ENCODE assay signal across 15 cellular contexts in the genomic region with DNA sequence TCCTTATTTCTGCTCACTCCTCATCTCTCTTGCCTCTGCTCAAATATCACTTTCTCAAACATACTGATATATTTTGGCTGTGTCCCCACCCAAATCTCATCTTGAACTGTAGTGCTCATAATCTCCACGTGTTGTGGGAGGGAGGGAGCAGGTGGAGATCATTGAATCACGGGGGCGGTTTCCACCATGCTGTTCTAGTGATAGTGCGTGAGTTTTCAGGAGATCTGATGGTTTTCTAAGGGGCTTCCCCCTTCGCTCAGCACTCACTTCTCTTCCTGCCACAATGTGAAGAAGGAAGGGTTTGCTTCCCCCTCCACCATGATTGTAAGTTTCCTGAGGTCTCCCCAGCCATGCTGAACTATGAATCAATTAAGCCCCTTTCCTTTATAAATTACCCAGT. TPM values are rescaled to one million over a fixed set of nuclear protein-coding genes. Genes with fewer than 3 reads are reported as not detected.
A peak's percentile ranks its signal among the peaks of the same experiment; 100 is the strongest.
DNase-seq lines count a peak whose midpoint lies in the region; ATAC-seq and TF ChIP-seq lines count a peak whose summit lies in the region.
"Had no signal": no experiment of that assay in that cellular context is flagged by ENCODE, and none has a peak within 500 bp of the region (broad histone marks: within the 10 kb centered on the region; RNA-seq: fewer than 3 reads in every experiment).

No MANE protein-coding gene starts in this region.

- peaks cover 32% of the 10 kb centered on the region for H3K36me3 ChIP-seq in CD4-positive, CD25-positive, alpha-beta regulatory T cell (ENCODE audit: control insufficient read depth, insufficient read depth, low read length)
- peaks cover 5% of the 10 kb centered on the region; the same call in 1 of the 2 replicates for H3K36me3 ChIP-seq in Loucy (ENCODE audit: insufficient read depth, low read length)
- H3K36me3 ChIP-seq in uterus: no peaks in the 10 kb centered on the region
- H3K36me3 ChIP-seq in hepatocyte (replicated peaks; ENCODE audit: insufficient read depth, low read depth): no peaks in the 10 kb centered on the region
- H3K36me3 ChIP-seq: ovary had no signal

- no peaks in the 10 kb centered on the region for H3K27me3 ChIP-seq in CD4-positive, CD25-positive, alpha-beta regulatory T cell (ENCODE audit: control insufficient read depth, insufficient read depth, low read length)
- H3K27me3 ChIP-seq in Loucy (ENCODE audit: insufficient read depth, low read length, poor library complexity, severe bottlenecking) (no peaks in the 10 kb centered on the region), uterus (no peaks in the 10 kb centered on the region), hepatocyte (no peaks in the 10 kb centered on the region)
- H3K27me3 ChIP-seq: ovary, spleen had no signal

- no peaks in the 10 kb centered on the region for H3K9me3 ChIP-seq in CD4-positive, CD25-positive, alpha-beta regulatory T cell (ENCODE audit: control insufficient read depth in 2 of 2, low read length in 2 of 2)
- H3K9me3 ChIP-seq in Loucy (ENCODE audit: insufficient read depth, low read depth, low read length) (no peaks in the 10 kb centered on the region), uterus (no peaks in the 10 kb centered on the region), hepatocyte (ENCODE audit: low read depth) (no peaks in the 10 kb centered on the region)
- H3K9me3 ChIP-seq: ovary, spleen had no signal

- TF ChIP-seq CTCF in Loucy (conservative IDR thresholded peaks at IDR 0.05; ENCODE audit: low read length) (no peak), progenitor cell of endocrine pancreas (IDR thresholded peaks at IDR 0.05; ENCODE audit: unreplicated experiment) (no peak), uterus (IDR thresholded peaks at IDR 0.05) (no peak), hepatocyte (IDR thresholded peaks at IDR 0.05; ENCODE audit: poor library complexity) (no peak)

- H2AFZ ChIP-seq in Loucy (ENCODE audit: low read length): no peak overlapping the region
- no peak overlapping the region for H2AFZ ChIP-seq in hepatocyte

- H3K79me2 ChIP-seq in Loucy (ENCODE audit: insufficient read depth, low read length) (no peaks in the 10 kb centered on the region), hepatocyte (no peaks in the 10 kb centered on the region)

- no peaks in the 10 kb centered on the region for H3K9me2 ChIP-seq in Loucy (replicated peaks; ENCODE audit: low read depth, low read length)
- no peaks in the 10 kb centered on the region for H3K9me2 ChIP-seq in hepatocyte (replicated peaks; ENCODE audit: insufficient read depth)

- H3K4me1 Mint-ChIP-seq in CD4-positive, CD25-positive, alpha-beta regulatory T cell: peaks cover 15 to 47% (median 33%) of the 10 kb centered on the region in 4 donors
- H3K4me1 Mint-ChIP-seq in activated T-helper 17 cell treated with anti-CD3 and anti-CD28 coated beads, Interleukin-2, amount 50 U/mL, for 72 hours: peaks cover 36% of the 10 kb centered on the region
- H3K4me1 Mint-ChIP-seq in progenitor cell of endocrine pancreas (ENCODE audit: low read depth): no peaks in the 10 kb centered on the region
- H3K4me1 Mint-ChIP-seq: H9 had no signal

- 87% methylated on average over 5 of the region's 5 CpGs for WGBS in hepatocyte (ENCODE audit: low lambda C conversion rate, missing lambda C conversion rate)

- no peak overlapping the region for H3K27ac ChIP-seq in CD4-positive, CD25-positive, alpha-beta regulatory T cell (ENCODE audit: insufficient read depth, low read length, poor library complexity, severe bottlenecking)
- H3K27ac ChIP-seq in uterus (no peak overlapping the region), hepatocyte (no peak overlapping the region)
- H3K27ac ChIP-seq: coronary artery, ovary had no signal

- no peaks in the 10 kb centered on the region for H3K9me3 Mint-ChIP-seq in CD4-positive, CD25-positive, alpha-beta regulatory T cell
- no peaks in the 10 kb centered on the region for H3K9me3 Mint-ChIP-seq in activated T-helper 17 cell treated with anti-CD3 and anti-CD28 coated beads, Interleukin-2, amount 50 U/mL, for 72 hours
- no peaks in the 10 kb centered on the region for H3K9me3 Mint-ChIP-seq in progenitor cell of endocrine pancreas (ENCODE audit: low read depth)
- H3K9me3 Mint-ChIP-seq: H9 had no signal

- H3K4me3 Mint-ChIP-seq in CD4-positive, CD25-positive, alpha-beta regulatory T cell: no peak overlapping the region
- H3K4me3 Mint-ChIP-seq in activated T-helper 17 cell treated with anti-CD3 and anti-CD28 coated beads, Interleukin-2, amount 50 U/mL, for 72 hours: peak overlapping the region; percentile 55
- no peak overlapping the region for H3K4me3 Mint-ChIP-seq in progenitor cell of endocrine pancreas (ENCODE audit: low read depth)
- H3K4me3 Mint-ChIP-seq: H9 had no signal

- ATAC-seq in CD4-positive, CD25-positive, alpha-beta regulatory T cell (ENCODE audit: low read depth in 2 of 2): no peak
- ATAC-seq in activated T-helper 17 cell treated with anti-CD3 and anti-CD28 coated beads, Interleukin-2, amount 50 U/mL, for 72 hours (replicated peaks): peak; percentile 72

- H3K4me2 ChIP-seq in Loucy (ENCODE audit: low read depth, low read length, poor library complexity, severe bottlenecking): peak overlapping the region; percentile 61
- H3K4me2 ChIP-seq in hepatocyte: no peak overlapping the region

- peak overlapping the region; percentile 65 to 91 (median 72) for H3K27ac Mint-ChIP-seq in CD4-positive, CD25-positive, alpha-beta regulatory T cell
- peak overlapping the region; percentile 87 for H3K27ac Mint-ChIP-seq in activated T-helper 17 cell treated with anti-CD3 and anti-CD28 coated beads, Interleukin-2, amount 50 U/mL, for 72 hours
- H3K27ac Mint-ChIP-seq in progenitor cell of endocrine pancreas: peak overlapping the region; percentile 34

- TF ChIP-seq POLR2A in uterus (IDR thresholded peaks at IDR 0.05): no peak

- peaks cover 10% of the 10 kb centered on the region for H3K4me1 ChIP-seq in CD4-positive, CD25-positive, alpha-beta regulatory T cell (ENCODE audit: control insufficient read depth, insufficient read depth, low read length, poor library complexity, severe bottlenecking)
- peaks cover 17% of the 10 kb centered on the region for H3K4me1 ChIP-seq in Loucy (ENCODE audit: insufficient read depth, low read length, poor library complexity, severe bottlenecking)
- no peaks in the 10 kb centered on the region for H3K4me1 ChIP-seq in uterus
- H3K4me1 ChIP-seq in hepatocyte (ENCODE audit: insufficient read depth): no peaks in the 10 kb centered on the region

- no peaks in the 10 kb centered on the region for H4K20me1 ChIP-seq in Loucy (ENCODE audit: insufficient read depth, low read length, poor library complexity, severe bottlenecking)
- H4K20me1 ChIP-seq in hepatocyte (ENCODE audit: insufficient read depth, poor library complexity, severe bottlenecking): no peaks in the 10 kb centered on the region

- H3K27me3 Mint-ChIP-seq in CD4-positive, CD25-positive, alpha-beta regulatory T cell: no peaks in the 10 kb centered on the region
- H3K27me3 Mint-ChIP-seq in activated T-helper 17 cell treated with anti-CD3 and anti-CD28 coated beads, Interleukin-2, amount 50 U/mL, for 72 hours: no peaks in the 10 kb centered on the region
- H3K27me3 Mint-ChIP-seq in progenitor cell of endocrine pancreas: no peaks in the 10 kb centered on the region

- H3K4me3 ChIP-seq in CD4-positive, CD25-positive, alpha-beta regulatory T cell (ENCODE audit: low read depth, low read length): no peak overlapping the region
- H3K4me3 ChIP-seq in Loucy (ENCODE audit: low read length, poor library complexity, severe bottlenecking) (no peak overlapping the region), uterus (no peak overlapping the region), hepatocyte (no peak overlapping the region)
- H3K4me3 ChIP-seq: coronary artery, ovary, spleen had no signal

- H3F3A ChIP-seq in Loucy (ENCODE audit: low read depth): no peaks in the 10 kb centered on the region; the same call in 1 of the 2 replicates

- peak overlapping the region; percentile 45 for H3K9ac ChIP-seq in Loucy (ENCODE audit: low read depth, low read length, poor library complexity, severe bottlenecking)

- peak in 1 of 3 donors; percentile 27 for DNase-seq in CD4-positive, CD25-positive, alpha-beta regulatory T cell
- no peak for DNase-seq in progenitor cell of endocrine pancreas (ENCODE audit: low spot score, unreplicated experiment)
- DNase-seq in DMS153 (lab: John Stamatoyannopoulos, UW): no peak
- no peak for DNase-seq in NCI-H82 (lab: John Stamatoyannopoulos, UW)
- DNase-seq in uterus: no peak
- no peak for DNase-seq in hepatocyte (ENCODE audit: low spot score)
- DNase-seq: H9, mesenchymal stem cell, NCI-H1092 treated with DMSO at 0.1 percent for 48 hours, NCI-H524, ovary, spleen had no signal

- intact Hi-C loops in uterus (cut with DNase I; ENCODE audit: low total_unique reads): no loop called here

- H3K36me3 Mint-ChIP-seq in CD4-positive, CD25-positive, alpha-beta regulatory T cell: peaks cover 38% of the 10 kb centered on the region
- H3K36me3 Mint-ChIP-seq in activated T-helper 17 cell treated with anti-CD3 and anti-CD28 coated beads, Interleukin-2, amount 50 U/mL, for 72 hours (ENCODE audit: low read depth): peaks cover 88% of the 10 kb centered on the region
- peaks cover 10% of the 10 kb centered on the region for H3K36me3 Mint-ChIP-seq in progenitor cell of endocrine pancreas (ENCODE audit: insufficient read depth)

RNA-seq across cellular contexts. Expression of a gene that starts 26.6 kb away (rescaled TPM):
- 40.8 TPM for total RNA-seq in CD4-positive, CD25-positive, alpha-beta regulatory T cell
- polyA plus RNA-seq in CD4-positive, CD25-positive, alpha-beta regulatory T cell: 100 to 1,000 TPM in 1 of 4 donors, 10 to 100 TPM in 3; 72.9 to 117 (median 89.0) TPM
- 10 to 100 TPM; 52.9 to 68.0 TPM for total RNA-seq in activated T-helper 17 cell treated with anti-CD3 and anti-CD28 coated beads, Interleukin-2, amount 50 U/mL, for 72 hours
- 49.4 and 50.1 TPM in 2 replicates for total RNA-seq in progenitor cell of endocrine pancreas
- 10 to 100 TPM in 2 of 4 donors, 1 to 10 TPM in 2; 2.6 to 37.2 (median 13.9) TPM for total RNA-seq in uterus
- 65.1 and 70.1 TPM in 2 replicates for total RNA-seq in hepatocyte
- 62.7 and 64.6 TPM in 2 replicates for polyA plus RNA-seq in hepatocyte

RNA-seq across cellular contexts. Expression of a gene that starts 27.2 kb away (rescaled TPM):
- 139 TPM for total RNA-seq in CD4-positive, CD25-positive, alpha-beta regulatory T cell
- 100 to 1,000 TPM; 256 to 312 (median 288) TPM for polyA plus RNA-seq in CD4-positive, CD25-positive, alpha-beta regulatory T cell
- total RNA-seq in activated T-helper 17 cell treated with anti-CD3 and anti-CD28 coated beads, Interleukin-2, amount 50 U/mL, for 72 hours: 100 to 1,000 TPM; 237 to 326 TPM
- 426 and 432 TPM in 2 replicates for total RNA-seq in progenitor cell of endocrine pancreas
- 100 to 1,000 TPM in 3 of 4 donors, 10 to 100 TPM in 1; 76.1 to 258 (median 193) TPM for total RNA-seq in uterus
- 139 and 147 TPM in 2 replicates for total RNA-seq in hepatocyte
- 167 and 177 TPM in 2 replicates for polyA plus RNA-seq in hepatocyte

Comparison
In these comparisons a context has a peak if more than half of its experiments do, and no peak if none do; other contexts are left out.
1. H3K27ac Mint-ChIP-seq: peak in every context shown above with its lines; median percentile 87 in activated T-helper 17 cell treated with anti-CD3 and anti-CD28 coated beads, Interleukin-2, amount 50 U/mL, for 72 hours; 72 in CD4-positive, CD25-positive, alpha-beta regulatory T cell; 34 in progenitor cell of endocrine pancreas.